ENCODE assay signal across 2 cellular contexts in genomic region chr2:130901626-130902025, GRCh38.
DNase-seq lines count a peak whose midpoint lies in the region; FAIRE-seq and TF ChIP-seq lines count a peak whose summit lies in the region.
"Not testable (repeated sequence)": the region's sequence is repeated elsewhere in the genome, so short reads cannot be mapped to it uniquely, and the experiment has no call there.

No MANE protein-coding gene starts in this region.

- FAIRE-seq in astrocyte (lab: Jason Lieb, UNC): not testable (repeated sequence)

- not testable (repeated sequence) for DNase-seq in astrocyte (ENCODE audit: low read depth)
- peak; percentile 59 for DNase-seq in osteocyte (ENCODE audit: extremely low spot score, unreplicated experiment)

- not testable (repeated sequence) for H3K4me3 Mint-ChIP-seq in astrocyte (ENCODE audit: unreplicated experiment); osteocyte (ENCODE audit: unreplicated experiment)

- H3K4me2 ChIP-seq in astrocyte (ENCODE audit: low read length): not testable (repeated sequence)

- not testable (repeated sequence) for H3K4me1 ChIP-seq in astrocyte (ENCODE audit: insufficient read depth, low read length)

- H3K4me3 ChIP-seq in astrocyte (ENCODE audit: insufficient read depth, low read depth, low read length): not testable (repeated sequence)

- not testable (repeated sequence) for H3K9me3 ChIP-seq in astrocyte (ENCODE audit: insufficient read depth, low read depth, low read length)

- H4K20me1 ChIP-seq in astrocyte (ENCODE audit: insufficient read depth, low read length): not testable (repeated sequence)

- not testable (repeated sequence) for H2AFZ ChIP-seq in astrocyte (ENCODE audit: low read depth, low read length)

- H3K9me3 Mint-ChIP-seq in astrocyte (ENCODE audit: unreplicated experiment); osteocyte (ENCODE audit: unreplicated experiment): not testable (repeated sequence)

- H3K36me3 Mint-ChIP-seq in astrocyte (ENCODE audit: low read depth, unreplicated experiment); osteocyte (ENCODE audit: unreplicated experiment): not testable (repeated sequence)

- H3K4me1 Mint-ChIP-seq in astrocyte (ENCODE audit: low read depth, unreplicated experiment); osteocyte (ENCODE audit: unreplicated experiment): not testable (repeated sequence)

- H3K79me2 ChIP-seq in astrocyte (ENCODE audit: insufficient read depth, low read length): not testable (repeated sequence)

- H3K27ac ChIP-seq in astrocyte (ENCODE audit: low read depth, low read length): not testable (repeated sequence)

- not testable (repeated sequence) for H3K9ac ChIP-seq in astrocyte (ENCODE audit: low read length)

- H3K27me3 ChIP-seq in astrocyte (ENCODE audit: insufficient read depth, low read length): not testable (repeated sequence)

- H3K27ac Mint-ChIP-seq in astrocyte (ENCODE audit: unreplicated experiment): peak overlapping the region; percentile 9
- not testable (repeated sequence) for H3K27ac Mint-ChIP-seq in osteocyte (ENCODE audit: unreplicated experiment)

- H3K36me3 ChIP-seq in astrocyte (ENCODE audit: insufficient read depth, low read length): not testable (repeated sequence)

- not testable (repeated sequence) for TF ChIP-seq CTCF in astrocyte (IDR thresholded peaks at IDR 0.05; ENCODE audit: insufficient read depth, low read depth, low read length); osteocyte (IDR thresholded peaks at IDR 0.05)

- peaks cover 16% of the 10 kb centered on the region for H3K27me3 Mint-ChIP-seq in astrocyte (ENCODE audit: low read depth, unreplicated experiment)
- not testable (repeated sequence) for H3K27me3 Mint-ChIP-seq in osteocyte (ENCODE audit: unreplicated experiment)
